ENCODE assay signal across 8 cellular contexts in the genomic region with DNA sequence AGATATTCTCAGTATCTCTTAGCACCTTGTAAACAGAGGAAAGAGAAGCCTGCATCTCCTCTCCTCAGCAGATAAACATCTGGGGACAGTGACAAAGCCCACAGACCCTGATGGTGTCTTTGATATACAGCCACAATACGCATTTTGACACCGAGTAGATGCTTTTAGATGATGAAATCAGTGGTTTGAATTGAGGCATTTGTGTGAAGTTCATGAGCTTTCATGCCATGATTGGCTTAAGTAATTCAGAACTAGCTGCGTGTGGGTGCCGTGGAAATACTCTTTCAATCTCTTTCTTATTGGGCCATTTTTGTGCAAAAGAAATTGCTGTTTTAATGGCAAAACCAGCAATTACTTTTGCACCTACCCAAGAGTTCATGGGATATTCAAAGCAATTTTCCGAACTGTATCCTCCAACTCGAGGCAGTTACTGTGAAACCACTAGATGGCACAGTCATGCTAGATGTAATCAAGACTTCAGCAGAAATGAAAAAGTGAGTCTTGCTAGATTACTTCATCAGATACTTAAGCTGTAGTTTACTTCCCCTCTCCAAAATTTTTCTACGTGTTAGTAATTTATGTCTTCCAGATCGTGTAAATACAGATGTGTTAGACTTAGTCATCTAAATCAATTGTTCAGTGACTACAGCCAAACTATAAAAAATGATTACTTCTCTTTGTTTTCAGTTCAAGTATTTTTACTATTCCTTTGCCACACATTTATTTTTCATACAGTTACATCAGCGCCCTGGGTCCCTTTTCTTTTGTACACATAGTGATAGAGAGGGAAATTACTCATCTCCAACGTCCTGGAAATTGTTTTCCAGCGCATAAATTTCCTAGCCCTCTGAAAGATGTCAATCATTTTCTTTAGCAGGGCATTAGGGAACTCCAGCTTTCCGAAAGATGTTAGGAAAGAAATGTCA. TPM values are rescaled to one million over a fixed set of nuclear protein-coding genes. Genes with fewer than 3 reads are reported as not detected.
DNase-seq lines count a peak whose midpoint lies in the region; ATAC-seq and TF ChIP-seq lines count a peak whose summit lies in the region.

No MANE protein-coding gene starts in this region.

- H3F3A ChIP-seq in PC-3 (ENCODE audit: low read length, unreplicated experiment), result no peaks in the 10 kb centered on the region

- POLR2A ChIA-PET in PC-3 (lab: Charles Lee; ENCODE audit: unreplicated experiment), result no interaction called here

- no TSS peak for BruUV-seq in PC-3 (replicated peaks; lab: Mats Ljungman, UMichigan)

- peak overlapping the region; percentile 89 for H2AFZ ChIP-seq in PC-3 (ENCODE audit: low read length)

- H3K4me3 ChIP-seq in PC-3 (ENCODE audit: low read length) (peak overlapping the region; percentile 59), body of pancreas (no peak overlapping the region), skin epidermis (peak overlapping the region in 4 of 7 experiments; percentile 14 to 23 (median 16))

- H3K9me2 ChIP-seq in PC-3 (replicated peaks; ENCODE audit: low read length), result no peaks in the 10 kb centered on the region

- H3K4me1 ChIP-seq in PC-3 (ENCODE audit: insufficient read depth, low read length) (peaks cover 11% of the 10 kb centered on the region), body of pancreas (peaks cover 4% of the 10 kb centered on the region)

- no peaks in the 10 kb centered on the region for H3K36me3 ChIP-seq in PC-3 (ENCODE audit: low read depth, low read length)
- no peaks in the 10 kb centered on the region for H3K36me3 ChIP-seq in body of pancreas (replicated peaks in 1 of 2; ENCODE audit: insufficient read depth in 1 of 2, low read depth in 2 of 2)

- no peaks in the 10 kb centered on the region for H3K79me2 ChIP-seq in PC-3 (ENCODE audit: low read length)

- peak overlapping the region; percentile 86 for H3K4me2 ChIP-seq in PC-3 (ENCODE audit: low read length)

- peak; percentile 80 for TF ChIP-seq CTCF in PC-3 (conservative IDR thresholded peaks at IDR 0.05; ENCODE audit: low read depth, low read length)
- peak; percentile 38 to 87 (median 81) for TF ChIP-seq CTCF in body of pancreas (IDR thresholded peaks at IDR 0.05)

- peak overlapping the region; percentile 52 for H3K9ac ChIP-seq in PC-3 (ENCODE audit: low read length)

- H3K27ac ChIP-seq in PC-3 (ENCODE audit: low read length) (peak overlapping the region; percentile 78), body of pancreas (peak overlapping the region in 2 of 4 donors; percentile 14 to 42), skin epidermis (peak overlapping the region in 16 of 21 experiments; percentile 21 to 84 (median 74))

- WGBS in body of pancreas, 2 donors, result 4 to 6% methylated on average over 12 of the region's 12 CpGs

- H3K9me3 ChIP-seq in PC-3 (ENCODE audit: low read length) (no peaks in the 10 kb centered on the region), body of pancreas (no peaks in the 10 kb centered on the region)

- CTCF ChIA-PET in PC-3 (lab: Charles Lee), result interaction anchor here (0.6 to 1.3 kb wide), 4 partner anchors 183 to 397 kb away, joined by 3 to 16 read pairs (median 11); no protein-coding TSS in a partner anchor

- peak; percentile 85 for DNase-seq in DMS53 (lab: John Stamatoyannopoulos, UW)
- peak; percentile 63 for DNase-seq in HT1080 (ENCODE audit: low read depth)
- peak; percentile 86 for DNase-seq in PC-3
- DNase-seq in body of pancreas, result peak; percentile 29 to 56 (median 40)
- DNase-seq in iPS-NIHi11 (ENCODE audit: low spot score), result peak; percentile 72
- no peak for DNase-seq in cortex of kidney (lab: John Stamatoyannopoulos, UW)

- H4K20me1 ChIP-seq in PC-3 (ENCODE audit: low read length), result no peaks in the 10 kb centered on the region

- ATAC-seq in GM19395 (IDR thresholded peaks at IDR 0.05; ENCODE audit: unreplicated experiment) (peak; percentile 88), PC-3 (peak; percentile 89), body of pancreas (peak; percentile 84)

- intact Hi-C loops in PC-3 (cut with micrococcal nuclease), result loop anchor here (1.0 to 10.0 kb wide), 5 partner anchors 74 to 917 kb away; no protein-coding TSS in a partner anchor
- intact Hi-C loops in body of pancreas (cut with DNase I), result no loop called here

- TF ChIP-seq POLR2A in body of pancreas (IDR thresholded peaks at IDR 0.05), result no peak

- H3K27me3 ChIP-seq in PC-3 (ENCODE audit: low read length), result no peaks in the 10 kb centered on the region
- H3K27me3 ChIP-seq in body of pancreas, result no peaks in the 10 kb centered on the region

RNA-seq across cellular contexts. Expression of a gene that starts 49.4 kb away (rescaled TPM):
- total RNA-seq in HT1080 (2014; rRNA removed; shearing (Covaris generic)), result 0.02 TPM in 1 of 2 replicates, not detected in the other
- polyA plus RNA-seq in HT1080 (2015; cell fraction: cytosol; rRNA removed), result 0.01 TPM in 1 of 2 replicates, not detected in the other
- polyA plus RNA-seq in HT1080 (2015; cell fraction: nucleus; rRNA removed), result 0.05 TPM in 1 of 2 replicates, not detected in the other
- total RNA-seq in PC-3 (2014; rRNA removed) (0.04 TPM in 1 of 2 replicates, not detected in the other), body of pancreas (1 to 10 TPM in 1 of 2 donors, under 1 TPM in 1; under 0.01 to 1.3 TPM)

Comparison
In these comparisons a context has a peak if more than half of its experiments do, and no peak if none do; other contexts are left out.
1. H3K4me3 ChIP-seq: peak in PC-3 (single experiment) and skin epidermis (4 of 7); none in body of pancreas (0 of 2).
2. Peak in every context shown above with its lines, with median percentiles within 50 percentile points of each other: ATAC-seq.